20 cellular contexts compared by ENCODE assay signal in genomic region chr2:189566046-189566445, GRCh38. TPM values are rescaled to one million over a fixed set of nuclear protein-coding genes. Genes with fewer than 3 reads are reported as not detected.
DNase-seq lines count a peak whose midpoint lies in the region; ATAC-seq and TF ChIP-seq lines count a peak whose summit lies in the region.
"Had no signal": no experiment of that assay in that cellular context is flagged by ENCODE, and none has a peak within 500 bp of the region (broad histone marks: within the 10 kb centered on the region; RNA-seq: fewer than 3 reads in every experiment).

No MANE protein-coding gene starts in this region.

- H4K5ac ChIP-seq in IMR-90 (ENCODE audit: low read depth, low read length), result no peak overlapping the region

- H3K4ac ChIP-seq in IMR-90 (ENCODE audit: low read depth, low read length), result no peak overlapping the region

- H3K4me2 ChIP-seq in IMR-90 (ENCODE audit: low read depth, low read length), result no peak overlapping the region
- H3K4me2 ChIP-seq: SK-N-SH had no signal

- intact Hi-C loops in IMR-90 (cut with micrococcal nuclease), result loop anchor here (5.0 kb wide), 1 partner anchor 36 kb away; no protein-coding TSS in a partner anchor

- H3K56ac ChIP-seq in IMR-90 (ENCODE audit: extremely low read depth, insufficient read depth, low read length), result no peak overlapping the region

- TF ChIP-seq POLR2A in IMR-90 (IDR thresholded peaks at IDR 0.05; ENCODE audit: low read depth, low read length), result no peak

- dilution Hi-C loops in IMR-90 (cut with HindIII; ENCODE audit: low sequenced_read_pairs, unreplicated experiment), result no loop called here

- H3K9ac ChIP-seq in IMR-90 (ENCODE audit: low read depth, low read length), result no peak overlapping the region
- H3K9ac ChIP-seq: SK-N-SH had no signal

- ATAC-seq in IMR-90 (ENCODE audit: low read depth) (peak; percentile 23), HG02610 (IDR thresholded peaks at IDR 0.05; ENCODE audit: unreplicated experiment) (no peak)
- ATAC-seq: K562; stimulated activated naive CD8-positive, alpha-beta T cell treated with anti-CD3 and anti-CD28 coated beads, Interleukin-15, amount 100 ng/mL, for 72 hours had no signal

- POLR2A ChIA-PET in IMR-90 (lab: Charles Lee; ENCODE audit: unreplicated experiment), result no interaction called here

- no peak overlapping the region for H2AK9ac ChIP-seq in IMR-90 (replicated peaks; ENCODE audit: low read depth, low read length, poor library complexity)

- peaks cover 10% of the 10 kb centered on the region for H3K36me3 ChIP-seq in IMR-90 (ENCODE audit: control insufficient read depth, insufficient read depth, low read length)

- no TSS peak for BruUV-seq in IMR-90 (replicated peaks; lab: Mats Ljungman, UMichigan)

- H3K9me3 ChIP-seq in IMR-90 (ENCODE audit: control insufficient read depth, insufficient read depth, low read length), result no peaks in the 10 kb centered on the region
- H3K9me3 ChIP-seq: SK-N-SH had no signal

- no peak overlapping the region for H4K91ac ChIP-seq in IMR-90 (ENCODE audit: insufficient read depth, low read depth, low read length)

- H3K4me3 ChIP-seq in IMR-90 (ENCODE audit: insufficient read depth, low read depth, low read length) (no peak overlapping the region), coronary artery (no peak overlapping the region)
- H3K4me3 ChIP-seq: K562, skin epidermis had no signal

- H3K14ac ChIP-seq in IMR-90 (replicated peaks; ENCODE audit: low read depth, low read length), result no peak overlapping the region

- H2BK120ac ChIP-seq in IMR-90 (ENCODE audit: low read depth, low read length), result no peak overlapping the region

- H3K27ac ChIP-seq in IMR-90 (ENCODE audit: insufficient read depth, low read length) (no peak overlapping the region), coronary artery (peak overlapping the region; percentile 64 to 72)

- in situ Hi-C loops in IMR-90 (cut with MboI; ENCODE audit: low sequenced_read_pairs) (no loop called here), GM13977 (cut with MboI; ENCODE audit: low pct_unique_long_range_greater_than_20kb, low sequenced_read_pairs, unreplicated experiment) (no loop called here)

- DNase-seq in IMR-90 (no peak), coronary artery (ENCODE audit: low spot score) (no peak), hepatic stellate cell (ENCODE audit: low spot score) (peak; percentile 16), smooth muscle cell of the brain vasculature (ENCODE audit: low read depth, low spot score) (peak; percentile 54), GM13977 (ENCODE audit: low spot score) (no peak), cortex of kidney (lab: John Stamatoyannopoulos, UW) (no peak)
- no peak for DNase-seq in activated CD8-positive, alpha-beta memory T cell treated with anti-CD3 and anti-CD28 coated beads for 24 hours
- DNase-seq: activated CD4-positive, alpha-beta T cell treated with anti-CD3 and anti-CD28 coated beads, Interleukin-2, amount 50 U/mL, for 48 hours; AML-193; amygdala; DMS 273 treated with DMSO at 0.1 percent for 48 hours; effector CD8-positive, alpha-beta T cell; naive B cell; NCI-H1417 treated with DMSO at 0.1 percent for 48 hours; SK-N-SH; stimulated activated naive CD8-positive, alpha-beta T cell treated with anti-CD3 and anti-CD28 coated beads, Interleukin-15, amount 100 ng/mL, for 72 hours had no signal

- no peak overlapping the region for H3K18ac ChIP-seq in IMR-90 (ENCODE audit: low read depth, low read length)

- no peak overlapping the region for H3K23ac ChIP-seq in IMR-90 (ENCODE audit: low read depth, low read length)

- H4K20me1 ChIP-seq in IMR-90 (ENCODE audit: insufficient read depth, low read length), result peaks cover 3% of the 10 kb centered on the region; the same call in 1 of the 2 replicates

- peaks cover 4% of the 10 kb centered on the region for H3K9me1 ChIP-seq in IMR-90 (ENCODE audit: insufficient read depth, low read length)

- no peak for TF ChIP-seq RAD21 in IMR-90 (IDR thresholded peaks at IDR 0.05; ENCODE audit: low read length)

- CTCF ChIA-PET in IMR-90 (lab: Yijun Ruan, JAX), result no interaction called here

- H2AK5ac ChIP-seq in IMR-90 (ENCODE audit: low read depth, low read length), result no peak overlapping the region

- no peak overlapping the region for H2BK5ac ChIP-seq in IMR-90 (ENCODE audit: low read depth, low read length, poor library complexity, severe bottlenecking)

- 57% methylated on average over 2 of the region's 3 CpGs; no CpG with 5 or more reads in 1 of the 2 experiments for WGBS in IMR-90 (ENCODE audit: extremely low coverage in 2 of 2, insufficient read length in 1 of 2), 2 experiments

- no peak overlapping the region for H2BK15ac ChIP-seq in IMR-90 (ENCODE audit: low read depth, low read length)

- H3K27me3 ChIP-seq in IMR-90 (ENCODE audit: control insufficient read depth, insufficient read depth, low read length), result no peaks in the 10 kb centered on the region

- H4K8ac ChIP-seq in IMR-90 (ENCODE audit: low read depth in 2 of 2, low read length in 2 of 2), result no peak overlapping the region

- H3K79me1 ChIP-seq in IMR-90 (ENCODE audit: low read depth in 1 of 2, low read length in 2 of 2), result no peaks in the 10 kb centered on the region

- H2AFZ ChIP-seq in IMR-90 (replicated peaks; ENCODE audit: low read length, poor library complexity), result no peak overlapping the region

- no peak overlapping the region for H2BK20ac ChIP-seq in IMR-90 (ENCODE audit: low read depth, low read length)

- peaks cover 9% of the 10 kb centered on the region for H3K4me1 ChIP-seq in IMR-90 (ENCODE audit: control insufficient read depth, insufficient read depth, low read length)

- TF ChIP-seq CTCF in IMR-90 (conservative IDR thresholded peaks at IDR 0.05; ENCODE audit: low read depth, low read length) (no peak), coronary artery (IDR thresholded peaks at IDR 0.05) (no peak), GM13977 (IDR thresholded peaks at IDR 0.05; ENCODE audit: extremely low read depth, insufficient read depth, missing control alignments) (no peak)

TF ChIP-seq in IMR-90, 13 proteins besides CTCF, POLR2A, EP300 and RAD21:
- TF ChIP-seq MAFK (IDR thresholded peaks at IDR 0.05; ENCODE audit: low read depth, low read length), result no peak
- TF ChIP-seq ELK1 (IDR thresholded peaks at IDR 0.05; ENCODE audit: borderline replicate concordance, low read depth, low read length), result no peak
- no peak for TF ChIP-seq CHD1 (IDR thresholded peaks at IDR 0.05; ENCODE audit: low read depth, low read length)

RNA-seq across cellular contexts. Expression of gene SLC40A1, which starts 14.5 kb away (rescaled TPM):
- 3.9 and 5.0 TPM in 2 replicates for total RNA-seq in IMR-90 (2012; rRNA removed)
- 1.3 and 1.5 TPM in 2 replicates for polyA plus RNA-seq in IMR-90 (2012; rRNA removed)
- 1.0 and 1.5 TPM in 2 replicates for polyA plus RNA-seq in IMR-90 (2012; cell fraction: cytosol; rRNA removed)
- 0.25 and 1.4 TPM in 2 replicates for polyA plus RNA-seq in IMR-90 (2012; cell fraction: nucleus; rRNA removed; ENCODE audit: low replicate concordance)
- total RNA-seq: H1 had no signal

Comparison
In these comparisons a context has a peak if more than half of its experiments do, and no peak if none do; other contexts are left out.
1. DNase-seq: peak in hepatic stellate cell (single experiment) and smooth muscle cell of the brain vasculature (single experiment); none in IMR-90 (single experiment), coronary artery (single experiment), GM13977 (single experiment), cortex of kidney (single experiment) and activated CD8-positive, alpha-beta memory T cell treated with anti-CD3 and anti-CD28 coated beads for 24 hours (single experiment).